In the genomic region with DNA sequence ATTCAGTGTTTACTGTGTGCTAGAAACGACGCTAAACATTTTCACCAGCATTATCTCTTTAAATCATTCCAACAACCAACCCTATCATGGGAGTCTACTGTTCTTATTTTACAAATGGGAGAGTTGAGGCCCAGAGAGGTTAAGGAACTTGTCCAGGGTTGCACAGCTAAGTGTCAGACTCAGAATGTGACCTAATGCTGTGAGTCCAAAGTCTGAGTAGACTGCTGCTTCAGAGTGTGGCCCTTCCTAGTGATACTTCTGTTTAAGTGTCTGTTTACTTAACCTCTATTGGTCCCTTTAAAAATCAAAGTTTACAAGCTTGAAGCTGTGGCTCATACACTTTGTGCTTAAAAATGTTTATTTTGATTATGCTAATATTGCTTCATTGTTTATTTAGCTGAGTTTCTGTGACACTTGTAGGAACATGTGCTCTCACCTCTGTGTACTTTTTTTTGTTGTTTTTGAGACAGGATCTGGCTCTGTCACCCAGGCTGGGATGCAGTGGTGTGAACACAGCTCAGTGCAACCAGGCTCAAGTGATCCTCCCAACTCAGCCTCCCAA, we compare ENCODE assay signal across 19 cellular contexts.
"Had no signal": no experiment of that assay in that cellular context is flagged by ENCODE, and none has a peak within 500 bp of the region (broad histone marks: within the 10 kb centered on the region; RNA-seq: fewer than 3 reads in every experiment).

No MANE protein-coding gene starts in this region.

- H3K9me3 ChIP-seq: body of pancreas, gastroesophageal sphincter, heart right ventricle, prostate gland, suprapubic skin had no signal

- H3K27me3 ChIP-seq: body of pancreas, gastroesophageal sphincter, heart right ventricle, suprapubic skin had no signal

- H3K27ac Mint-ChIP-seq: activated CD8-positive, alpha-beta T cell treated with anti-CD3 and anti-CD28 coated beads for 36 hours; activated naive CD8-positive, alpha-beta T cell treated with anti-CD3 and anti-CD28 coated beads for 36 hours; effector memory CD8-positive, alpha-beta T cell; T-helper 17 cell; type B pancreatic cell had no signal

- H3K4me3 ChIP-seq: body of pancreas, gastroesophageal sphincter, heart right ventricle, prostate gland, suprapubic skin had no signal

- H3K27ac ChIP-seq: body of pancreas, epithelial cell of prostate, gastroesophageal sphincter, heart right ventricle, prostate gland, suprapubic skin, WERI-Rb-1 had no signal

- ATAC-seq: activated CD8-positive, alpha-beta T cell treated with anti-CD3 and anti-CD28 coated beads for 36 hours; body of pancreas; effector memory CD8-positive, alpha-beta T cell; gastroesophageal sphincter; heart right ventricle; left ventricle myocardium superior; right cardiac atrium; stimulated activated naive CD8-positive, alpha-beta T cell treated with anti-CD3 and anti-CD28 coated beads, Interleukin-15, Interleukin-2, amounts not matched to agents 100 U/mL and 50 U/mL, for 24 hours; T-helper 17 cell had no signal

- H3K9me3 Mint-ChIP-seq: activated CD8-positive, alpha-beta T cell treated with anti-CD3 and anti-CD28 coated beads for 36 hours; activated naive CD8-positive, alpha-beta T cell treated with anti-CD3 and anti-CD28 coated beads for 36 hours; effector memory CD8-positive, alpha-beta T cell; type B pancreatic cell had no signal

- DNase-seq: activated CD4-positive, alpha-beta T cell treated with anti-CD3 and anti-CD28 coated beads for 4 hours; activated CD8-positive, alpha-beta T cell treated with anti-CD3 and anti-CD28 coated beads for 36 hours; activated gamma-delta T cell treated with Interleukin-2 at 50 U/mL for 16 hours; activated naive CD8-positive, alpha-beta T cell treated with anti-CD3 and anti-CD28 coated beads for 36 hours; amygdala; body of pancreas; cerebellar nuclear complex; effector memory CD8-positive, alpha-beta T cell; heart right ventricle; left ventricle myocardium superior; right cardiac atrium; stimulated activated naive CD8-positive, alpha-beta T cell treated with anti-CD3 and anti-CD28 coated beads, Interleukin-15, Interleukin-2, amounts not matched to agents 100 U/mL and 50 U/mL, for 24 hours; T-helper 17 cell; WERI-Rb-1 had no signal

- H3K36me3 Mint-ChIP-seq: activated naive CD8-positive, alpha-beta T cell treated with anti-CD3 and anti-CD28 coated beads for 36 hours; type B pancreatic cell had no signal

- H3K4me1 ChIP-seq: body of pancreas, suprapubic skin had no signal

- H3K4me1 Mint-ChIP-seq: activated naive CD8-positive, alpha-beta T cell treated with anti-CD3 and anti-CD28 coated beads for 36 hours had no signal

- H3K36me3 ChIP-seq: gastroesophageal sphincter, heart right ventricle, prostate gland, suprapubic skin, WERI-Rb-1 had no signal

- H3K4me3 Mint-ChIP-seq: activated CD8-positive, alpha-beta T cell treated with anti-CD3 and anti-CD28 coated beads for 36 hours; activated naive CD8-positive, alpha-beta T cell treated with anti-CD3 and anti-CD28 coated beads for 36 hours; effector memory CD8-positive, alpha-beta T cell; T-helper 17 cell; type B pancreatic cell had no signal
